In the genomic region with DNA sequence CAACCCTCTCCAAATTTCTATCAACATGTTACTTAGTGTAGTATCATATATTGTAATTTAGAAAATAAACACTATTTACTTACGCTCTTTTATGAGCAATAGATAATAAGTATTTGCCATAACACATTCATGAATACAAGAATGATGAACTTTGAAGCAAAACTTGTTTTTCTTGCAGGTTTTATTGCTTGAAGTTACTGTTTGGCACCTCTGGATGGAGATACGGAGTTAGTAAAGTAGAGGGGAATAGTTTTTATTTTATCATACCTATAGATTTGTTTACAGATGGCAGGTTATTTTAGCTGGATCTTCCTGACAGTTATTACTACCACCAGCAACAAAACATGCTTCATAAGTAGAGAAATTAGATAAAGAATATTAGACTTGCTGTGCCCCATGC, we compare ENCODE assay signal across 16 cellular contexts.
A peak's percentile ranks its signal among the peaks of the same experiment; 100 is the strongest.
DNase-seq lines count a peak whose midpoint lies in the region; ATAC-seq and TF ChIP-seq lines count a peak whose summit lies in the region.
"Had no signal": no experiment of that assay in that cellular context is flagged by ENCODE, and none has a peak within 500 bp of the region (broad histone marks: within the 10 kb centered on the region; RNA-seq: fewer than 3 reads in every experiment).

No MANE protein-coding gene starts in this region.

- 48% methylated on average over 2 of the region's 2 CpGs for WGBS in mammary epithelial cell (ENCODE audit: low coverage, missing lambda C conversion rate)

- H3K4me1 ChIP-seq in A673 (ENCODE audit: insufficient read depth, low read length, poor library complexity, severe bottlenecking) (no peaks in the 10 kb centered on the region), mammary epithelial cell (ENCODE audit: insufficient read depth, low read length) (no peaks in the 10 kb centered on the region)

- no peak overlapping the region for H3K4me3 ChIP-seq in A673 (ENCODE audit: low read depth, low read length, poor library complexity, severe bottlenecking)
- no peak overlapping the region for H3K4me3 ChIP-seq in mammary epithelial cell (replicated peaks in 1 of 3; ENCODE audit: insufficient read depth in 1 of 3, low read depth in 2 of 3, low read length in 3 of 3)
- H3K4me3 ChIP-seq: GM23248 had no signal

- H3K27ac ChIP-seq in A673 (ENCODE audit: low read depth, low read length, poor library complexity, severe bottlenecking) (no peak overlapping the region), mammary epithelial cell (ENCODE audit: insufficient read depth, low read depth, low read length) (no peak overlapping the region)
- H3K27ac ChIP-seq: GM23248 had no signal

- POLR2A ChIA-PET in A673 (lab: Charles Lee; ENCODE audit: low non-redundant PET): no interaction called here

- no peaks in the 10 kb centered on the region for H3K27me3 ChIP-seq in A673 (replicated peaks; ENCODE audit: insufficient read depth, low read depth, low read length, poor library complexity)
- H3K27me3 ChIP-seq in mammary epithelial cell (ENCODE audit: insufficient read depth, low read length): no peaks in the 10 kb centered on the region

- CTCF ChIA-PET in A673 (lab: Charles Lee) (no interaction called here), mammary epithelial cell (lab: Charles Lee; ENCODE audit: low non-redundant PET) (no interaction called here)

- H3K9ac ChIP-seq in mammary epithelial cell (ENCODE audit: insufficient read depth, low read length): no peak overlapping the region
- H3K9ac ChIP-seq: GM23248 had no signal

- H3K79me2 ChIP-seq in mammary epithelial cell (ENCODE audit: insufficient read depth, low read length): no peaks in the 10 kb centered on the region

- BruUV-seq in A673 (replicated peaks; lab: Mats Ljungman, UMichigan) (no TSS peak), mammary epithelial cell (replicated peaks; lab: Mats Ljungman, UMichigan) (no TSS peak)

- intact Hi-C loops in A673 (cut with micrococcal nuclease; ENCODE audit: unreplicated experiment): loop anchor here (2.0 kb wide), 1 partner anchor 266 kb away; no protein-coding TSS in a partner anchor
- intact Hi-C loops in mammary epithelial cell (cut with micrococcal nuclease): no loop called here

- TF ChIP-seq CTCF in A673 (conservative IDR thresholded peaks at IDR 0.05; ENCODE audit: low read depth, low read length) (peak; percentile 51), mammary epithelial cell (conservative IDR thresholded peaks at IDR 0.05 in 1 of 2, IDR thresholded peaks at IDR 0.05 in 1 of 2; ENCODE audit: extremely low read depth in 1 of 2, insufficient read depth in 1 of 2, low read depth in 1 of 2, low read length in 2 of 2) (no peak)

- DNase-seq in A673 (ENCODE audit: low spot score): peak; percentile 54
- peak; percentile 3 for DNase-seq in HT-29 (ENCODE audit: low spot score)
- peak; percentile 33 for DNase-seq in OCI-M1 (lab: John Stamatoyannopoulos, UW)
- DNase-seq in OCI-M2 (lab: John Stamatoyannopoulos, UW; ENCODE audit: unreplicated experiment): no peak
- DNase-seq in mammary epithelial cell: no peak
- DNase-seq: ACHN; AML-193; C1 segment of cervical spinal cord; Calu3; CD4-positive, alpha-beta memory T cell; COR-L47; DMS53; DND-41; GM23248; HCEC 1CT had no signal

- in situ Hi-C loops in mammary epithelial cell (cut with MboI; ENCODE audit: low sequenced_read_pairs in 2 of 2): no loop called here

- H4K20me1 ChIP-seq in mammary epithelial cell (ENCODE audit: insufficient read depth, low read length): no peaks in the 10 kb centered on the region

- H3K36me3 ChIP-seq in A673 (ENCODE audit: insufficient read depth, low read length, poor library complexity, severe bottlenecking) (no peaks in the 10 kb centered on the region), mammary epithelial cell (ENCODE audit: insufficient read depth, low read length) (no peaks in the 10 kb centered on the region)

- H3K9me3 ChIP-seq in A673 (ENCODE audit: low read depth, low read length, poor library complexity, severe bottlenecking): peaks cover 8% of the 10 kb centered on the region
- peaks cover 5% of the 10 kb centered on the region for H3K9me3 ChIP-seq in mammary epithelial cell (replicated peaks; ENCODE audit: insufficient read depth, low read length)

- H2AFZ ChIP-seq in mammary epithelial cell (ENCODE audit: low read depth, low read length): no peak overlapping the region
- H2AFZ ChIP-seq: GM23248 had no signal

- H3K4me2 ChIP-seq in mammary epithelial cell (ENCODE audit: insufficient read depth, low read depth, low read length): no peak overlapping the region

- no peak for ATAC-seq in HG03460 (IDR thresholded peaks at IDR 0.05; ENCODE audit: unreplicated experiment)

- dilution Hi-C loops in mammary epithelial cell (cut with HindIII; ENCODE audit: low sequenced_read_pairs): no loop called here

Comparison
In these comparisons a context has a peak if more than half of its experiments do, and no peak if none do; other contexts are left out.
1. DNase-seq: peak in A673 (single experiment), HT-29 (single experiment) and OCI-M1 (single experiment); none in OCI-M2 (single experiment) and mammary epithelial cell (single experiment).